In the genomic region with DNA sequence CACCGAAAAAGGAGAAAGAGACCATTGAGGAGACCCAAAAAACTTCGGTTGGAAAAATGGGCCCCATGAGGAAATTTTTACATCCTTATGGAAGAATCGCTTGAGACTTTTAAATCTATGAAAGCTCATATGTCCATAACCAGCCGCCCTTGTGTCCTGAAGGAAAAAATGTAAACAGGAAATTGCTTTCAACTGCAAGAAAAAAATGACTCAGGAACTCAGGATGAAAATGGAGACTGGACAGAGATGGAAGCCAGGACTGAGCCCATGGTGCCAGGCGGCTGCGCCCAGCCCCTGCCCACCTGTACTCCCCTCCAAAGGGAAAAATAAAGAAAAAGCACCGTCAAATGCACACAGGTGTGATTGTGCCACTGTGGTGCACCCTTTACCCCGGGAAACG, we compare ENCODE assay signal across 1 cellular context.
TF ChIP-seq lines count a peak whose summit lies in the region.

No MANE protein-coding gene starts in this region.

TF ChIP-seq in GM23338, 12 proteins besides CTCF, POLR2A, EP300 and RAD21 (continued from another document):
- TF ChIP-seq, protein P1, sequence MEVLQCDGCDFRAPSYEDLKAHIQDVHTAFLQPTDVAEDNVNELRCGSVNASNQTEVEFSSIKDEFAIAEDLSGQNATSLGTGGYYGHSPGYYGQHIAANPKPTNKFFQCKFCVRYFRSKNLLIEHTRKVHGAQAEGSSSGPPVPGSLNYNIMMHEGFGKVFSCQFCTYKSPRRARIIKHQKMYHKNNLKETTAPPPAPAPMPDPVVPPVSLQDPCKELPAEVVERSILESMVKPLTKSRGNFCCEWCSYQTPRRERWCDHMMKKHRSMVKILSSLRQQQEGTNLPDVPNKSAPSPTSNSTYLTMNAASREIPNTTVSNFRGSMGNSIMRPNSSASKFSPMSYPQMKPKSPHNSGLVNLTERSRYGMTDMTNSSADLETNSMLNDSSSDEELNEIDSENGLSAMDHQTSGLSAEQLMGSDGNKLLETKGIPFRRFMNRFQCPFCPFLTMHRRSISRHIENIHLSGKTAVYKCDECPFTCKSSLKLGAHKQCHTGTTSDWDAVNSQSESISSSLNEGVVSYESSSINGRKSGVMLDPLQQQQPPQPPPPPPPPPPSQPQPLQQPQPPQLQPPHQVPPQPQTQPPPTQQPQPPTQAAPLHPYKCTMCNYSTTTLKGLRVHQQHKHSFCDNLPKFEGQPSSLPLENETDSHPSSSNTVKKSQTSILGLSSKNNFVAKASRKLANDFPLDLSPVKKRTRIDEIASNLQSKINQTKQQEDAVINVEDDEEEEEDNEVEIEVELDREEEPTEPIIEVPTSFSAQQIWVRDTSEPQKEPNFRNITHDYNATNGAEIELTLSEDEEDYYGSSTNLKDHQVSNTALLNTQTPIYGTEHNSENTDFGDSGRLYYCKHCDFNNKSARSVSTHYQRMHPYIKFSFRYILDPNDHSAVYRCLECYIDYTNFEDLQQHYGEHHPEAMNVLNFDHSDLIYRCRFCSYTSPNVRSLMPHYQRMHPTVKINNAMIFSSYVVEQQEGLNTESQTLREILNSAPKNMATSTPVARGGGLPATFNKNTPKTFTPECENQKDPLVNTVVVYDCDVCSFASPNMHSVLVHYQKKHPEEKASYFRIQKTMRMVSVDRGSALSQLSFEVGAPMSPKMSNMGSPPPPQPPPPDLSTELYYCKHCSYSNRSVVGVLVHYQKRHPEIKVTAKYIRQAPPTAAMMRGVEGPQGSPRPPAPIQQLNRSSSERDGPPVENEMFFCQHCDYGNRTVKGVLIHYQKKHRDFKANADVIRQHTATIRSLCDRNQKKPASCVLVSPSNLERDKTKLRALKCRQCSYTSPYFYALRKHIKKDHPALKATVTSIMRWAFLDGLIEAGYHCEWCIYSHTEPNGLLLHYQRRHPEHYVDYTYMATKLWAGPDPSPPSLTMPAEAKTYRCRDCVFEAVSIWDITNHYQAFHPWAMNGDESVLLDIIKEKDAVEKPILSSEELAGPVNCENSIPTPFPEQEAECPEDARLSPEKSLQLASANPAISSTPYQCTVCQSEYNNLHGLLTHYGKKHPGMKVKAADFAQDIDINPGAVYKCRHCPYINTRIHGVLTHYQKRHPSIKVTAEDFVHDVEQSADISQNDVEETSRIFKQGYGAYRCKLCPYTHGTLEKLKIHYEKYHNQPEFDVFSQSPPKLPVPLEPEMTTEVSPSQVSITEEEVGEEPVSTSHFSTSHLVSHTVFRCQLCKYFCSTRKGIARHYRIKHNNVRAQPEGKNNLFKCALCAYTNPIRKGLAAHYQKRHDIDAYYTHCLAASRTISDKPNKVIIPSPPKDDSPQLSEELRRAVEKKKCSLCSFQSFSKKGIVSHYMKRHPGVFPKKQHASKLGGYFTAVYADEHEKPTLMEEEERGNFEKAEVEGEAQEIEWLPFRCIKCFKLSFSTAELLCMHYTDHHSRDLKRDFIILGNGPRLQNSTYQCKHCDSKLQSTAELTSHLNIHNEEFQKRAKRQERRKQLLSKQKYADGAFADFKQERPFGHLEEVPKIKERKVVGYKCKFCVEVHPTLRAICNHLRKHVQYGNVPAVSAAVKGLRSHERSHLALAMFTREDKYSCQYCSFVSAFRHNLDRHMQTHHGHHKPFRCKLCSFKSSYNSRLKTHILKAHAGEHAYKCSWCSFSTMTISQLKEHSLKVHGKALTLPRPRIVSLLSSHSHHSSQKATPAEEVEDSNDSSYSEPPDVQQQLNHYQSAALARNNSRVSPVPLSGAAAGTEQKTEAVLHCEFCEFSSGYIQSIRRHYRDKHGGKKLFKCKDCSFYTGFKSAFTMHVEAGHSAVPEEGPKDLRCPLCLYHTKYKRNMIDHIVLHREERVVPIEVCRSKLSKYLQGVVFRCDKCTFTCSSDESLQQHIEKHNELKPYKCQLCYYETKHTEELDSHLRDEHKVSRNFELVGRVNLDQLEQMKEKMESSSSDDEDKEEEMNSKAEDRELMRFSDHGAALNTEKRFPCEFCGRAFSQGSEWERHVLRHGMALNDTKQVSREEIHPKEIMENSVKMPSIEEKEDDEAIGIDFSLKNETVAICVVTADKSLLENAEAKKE (CRISPR knock-in tag; IDR thresholded peaks at IDR 0.05): no peak
- TF ChIP-seq EZH2phosphoT487 (IDR thresholded peaks at IDR 0.05; ENCODE audit: unreplicated experiment) (no peak), STAT1 (IDR thresholded peaks at IDR 0.05; ENCODE audit: unreplicated experiment) (no peak), POLR2AphosphoS5 (IDR thresholded peaks at IDR 0.05; ENCODE audit: low read depth) (no peak), ZNF114 (CRISPR knock-in tag; IDR thresholded peaks at IDR 0.05) (no peak), EZH2 (IDR thresholded peaks at IDR 0.05; ENCODE audit: low read depth, unreplicated experiment) (no peak), NANOG (IDR thresholded peaks at IDR 0.05; ENCODE audit: borderline replicate concordance) (no peak)
- TF ChIP-seq, protein P2, sequence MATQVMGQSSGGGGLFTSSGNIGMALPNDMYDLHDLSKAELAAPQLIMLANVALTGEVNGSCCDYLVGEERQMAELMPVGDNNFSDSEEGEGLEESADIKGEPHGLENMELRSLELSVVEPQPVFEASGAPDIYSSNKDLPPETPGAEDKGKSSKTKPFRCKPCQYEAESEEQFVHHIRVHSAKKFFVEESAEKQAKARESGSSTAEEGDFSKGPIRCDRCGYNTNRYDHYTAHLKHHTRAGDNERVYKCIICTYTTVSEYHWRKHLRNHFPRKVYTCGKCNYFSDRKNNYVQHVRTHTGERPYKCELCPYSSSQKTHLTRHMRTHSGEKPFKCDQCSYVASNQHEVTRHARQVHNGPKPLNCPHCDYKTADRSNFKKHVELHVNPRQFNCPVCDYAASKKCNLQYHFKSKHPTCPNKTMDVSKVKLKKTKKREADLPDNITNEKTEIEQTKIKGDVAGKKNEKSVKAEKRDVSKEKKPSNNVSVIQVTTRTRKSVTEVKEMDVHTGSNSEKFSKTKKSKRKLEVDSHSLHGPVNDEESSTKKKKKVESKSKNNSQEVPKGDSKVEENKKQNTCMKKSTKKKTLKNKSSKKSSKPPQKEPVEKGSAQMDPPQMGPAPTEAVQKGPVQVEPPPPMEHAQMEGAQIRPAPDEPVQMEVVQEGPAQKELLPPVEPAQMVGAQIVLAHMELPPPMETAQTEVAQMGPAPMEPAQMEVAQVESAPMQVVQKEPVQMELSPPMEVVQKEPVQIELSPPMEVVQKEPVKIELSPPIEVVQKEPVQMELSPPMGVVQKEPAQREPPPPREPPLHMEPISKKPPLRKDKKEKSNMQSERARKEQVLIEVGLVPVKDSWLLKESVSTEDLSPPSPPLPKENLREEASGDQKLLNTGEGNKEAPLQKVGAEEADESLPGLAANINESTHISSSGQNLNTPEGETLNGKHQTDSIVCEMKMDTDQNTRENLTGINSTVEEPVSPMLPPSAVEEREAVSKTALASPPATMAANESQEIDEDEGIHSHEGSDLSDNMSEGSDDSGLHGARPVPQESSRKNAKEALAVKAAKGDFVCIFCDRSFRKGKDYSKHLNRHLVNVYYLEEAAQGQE (IDR thresholded peaks at IDR 0.05; ENCODE audit: unreplicated experiment): no peak
